ENCODE assay signal across 8 cellular contexts in genomic region chr10:99612167-99612831, GRCh38. TPM values are rescaled to one million over a fixed set of nuclear protein-coding genes. Genes with fewer than 3 reads are reported as not detected.
DNase-seq lines count a peak whose midpoint lies in the region; ATAC-seq and TF ChIP-seq lines count a peak whose summit lies in the region.

No MANE protein-coding gene starts in this region.

- H3K36me3 Mint-ChIP-seq in memory B cell: peaks cover 9% of the 10 kb centered on the region

- peak; percentile 76 for TF ChIP-seq CTCF in AG04449 (IDR thresholded peaks at IDR 0.05; ENCODE audit: insufficient read depth, low read length, missing control alignments)
- TF ChIP-seq CTCF in SK-N-SH (IDR thresholded peaks at IDR 0.05): peak; percentile 84

- 25% methylated on average over 7 of the region's 7 CpGs for WGBS in SK-N-SH (ENCODE audit: low lambda C conversion rate)
- WGBS in aorta, 2 donors: 19 to 21% methylated on average over 7 of the region's 7 CpGs

- no peak overlapping the region for H3K27ac ChIP-seq in SK-N-SH (ENCODE audit: low read depth in 2 of 2, low read length in 1 of 2)
- H3K27ac ChIP-seq in aorta (ENCODE audit: low read depth in 1 of 2, low read length in 2 of 2): no peak overlapping the region

- no peak overlapping the region for H2AFZ ChIP-seq in SK-N-SH (ENCODE audit: low read depth)

- DNase-seq in AG04449 (ENCODE audit: low read depth, low spot score): no peak
- DNase-seq in ELR (ENCODE audit: low read depth): peak; percentile 77
- peak; percentile 80 to 90 for DNase-seq in Kasumi-1 (lab: John Stamatoyannopoulos, UW)
- DNase-seq in SK-N-SH: peak; percentile 77
- peak; percentile 14 for DNase-seq in effector CD4-positive, alpha-beta T cell
- DNase-seq in memory B cell (ENCODE audit: low spot score in 2 of 2): peak; percentile 37 to 66
- no peak for DNase-seq in aorta

- H3K9me3 ChIP-seq in SK-N-SH (no peaks in the 10 kb centered on the region), aorta (ENCODE audit: control insufficient read depth, low read length) (no peaks in the 10 kb centered on the region)

- peaks cover 4% of the 10 kb centered on the region for H3F3A ChIP-seq in SK-N-SH (replicated peaks; ENCODE audit: insufficient read depth)

- H3K4me2 ChIP-seq in SK-N-SH: no peak overlapping the region

- H3K9me2 ChIP-seq in SK-N-SH: no peaks in the 10 kb centered on the region

- no peaks in the 10 kb centered on the region for H3K27me3 Mint-ChIP-seq in memory B cell

- H3K27ac Mint-ChIP-seq in memory B cell: peak overlapping the region; percentile 21

- peaks cover 20% of the 10 kb centered on the region for H3K79me2 ChIP-seq in SK-N-SH (ENCODE audit: insufficient read depth)

- H3K4me3 Mint-ChIP-seq in memory B cell: no peak overlapping the region

- H3K4me3 ChIP-seq in AG04449 (ENCODE audit: low read depth, low read length): no peak overlapping the region
- peak overlapping the region in 1 of 2 experiments; percentile 11; a peak in 1 of 4 replicates for H3K4me3 ChIP-seq in SK-N-SH (ENCODE audit: low read depth in 2 of 2, low read length in 1 of 2)
- no peak overlapping the region for H3K4me3 ChIP-seq in aorta (ENCODE audit: low read length in 2 of 2)

- CTCF ChIA-PET in AG04449 (lab: Yijun Ruan, JAX) (interaction anchor here (0.6 to 11.1 kb wide), 35 partner anchors 9 to 1148 kb away, joined by 3 to 245 read pairs (median 3); partner anchors contain the start of genes COX15, CUTC and GOT1), SK-N-SH (lab: Yijun Ruan, JAX) (interaction anchor here (0.6 to 9.6 kb wide), 47 partner anchors 9 to 1145 kb away, joined by 3 to 118 read pairs (median 4); partner anchors contain the start of genes ENTPD7, GOT1 and SLC25A28)

- peak; percentile 62 for ATAC-seq in memory B cell (ENCODE audit: low read depth)
- peak; percentile 72 for ATAC-seq in aorta (ENCODE audit: low FRiP score)
- ATAC-seq in HG02763 (IDR thresholded peaks at IDR 0.05; ENCODE audit: unreplicated experiment): no peak

- H3K27me3 ChIP-seq in SK-N-SH (ENCODE audit: insufficient read depth) (no peaks in the 10 kb centered on the region), aorta (ENCODE audit: control insufficient read depth in 1 of 2, insufficient read depth in 2 of 2, low read length in 1 of 2) (no peaks in the 10 kb centered on the region)

- peaks cover 21% of the 10 kb centered on the region for H3K4me1 Mint-ChIP-seq in memory B cell

- no peak overlapping the region for H3K9ac ChIP-seq in SK-N-SH

- H3K9me3 Mint-ChIP-seq in memory B cell: no peaks in the 10 kb centered on the region

- H3K36me3 ChIP-seq in SK-N-SH (replicated peaks in 1 of 2; ENCODE audit: control insufficient read depth in 1 of 2, insufficient read depth in 2 of 2, low read length in 1 of 2) (peaks cover 32 to 34% of the 10 kb centered on the region in 2 experiments), aorta (ENCODE audit: control insufficient read depth in 1 of 2, insufficient read depth in 2 of 2, low read length in 1 of 2) (peaks cover 0 to 15% of the 10 kb centered on the region in 2 donors)

- POLR2A ChIA-PET in AG04449 (lab: Yijun Ruan, JAX) (no interaction called here), SK-N-SH (lab: Yijun Ruan, JAX) (interaction anchor here (1.4 kb wide), 1 partner anchor 176 kb away, joined by 4 read pairs; no protein-coding TSS in a partner anchor)

- no peaks in the 10 kb centered on the region for H4K20me1 ChIP-seq in SK-N-SH (ENCODE audit: insufficient read depth)

- H3K4me1 ChIP-seq in SK-N-SH (ENCODE audit: control insufficient read depth in 1 of 2, insufficient read depth in 2 of 2, low read depth in 1 of 2, low read length in 1 of 2): no peaks in the 10 kb centered on the region; a peak in 1 of 4 replicates
- H3K4me1 ChIP-seq in aorta (ENCODE audit: control insufficient read depth in 1 of 2, insufficient read depth in 2 of 2, low read length in 2 of 2): no peaks in the 10 kb centered on the region

- TF ChIP-seq EP300 in SK-N-SH (IDR thresholded peaks at IDR 0.05; ENCODE audit: borderline replicate concordance in 1 of 2, low read depth in 1 of 2, low read length in 1 of 2): no peak

- peak; percentile 87 for TF ChIP-seq RAD21 in SK-N-SH (IDR thresholded peaks at IDR 0.05; ENCODE audit: low read length)

- intact Hi-C loops in aorta (cut with DNase I): loop anchor here (2.0 to 5.0 kb wide), 3 partner anchors 175 to 220 kb away; no protein-coding TSS in a partner anchor

TF ChIP-seq in SK-N-SH, 30 proteins besides CTCF, POLR2A, EP300 and RAD21:
- TF ChIP-seq MXI1 (IDR thresholded peaks at IDR 0.05; ENCODE audit: low read depth, low read length) (peak; percentile 20; the same call in 1 of the 2 replicates), SMC3 (IDR thresholded peaks at IDR 0.05; ENCODE audit: low read depth, low read length) (peak; percentile 72), MEF2A (IDR thresholded peaks at IDR 0.05; ENCODE audit: borderline replicate concordance, low read depth) (no peak), TEAD4 (IDR thresholded peaks at IDR 0.05; ENCODE audit: borderline replicate concordance, insufficient read depth) (no peak), NRF1 (IDR thresholded peaks at IDR 0.05; ENCODE audit: low read depth, low read length) (no peak)

RNA-seq across cellular contexts. Expression of gene SLC25A28, which starts 7.9 kb away (rescaled TPM):
- polyA plus RNA-seq in SK-N-SH (2012; rRNA removed) (23.8 and 34.3 TPM in 2 replicates), aorta (100 to 1,000 TPM in 1 of 2 donors, 10 to 100 TPM in 1; 40.4 to 157 TPM)
- 8.2 and 14.4 TPM in 2 replicates for polyA plus RNA-seq in SK-N-SH (2012; cell fraction: cytosol; rRNA removed)
- 107 and 158 TPM in 2 replicates for polyA plus RNA-seq in SK-N-SH (2012; cell fraction: nucleus; rRNA removed)
- total RNA-seq in aorta: 10 to 100 TPM; 43.9 to 47.0 TPM

RNA-seq across cellular contexts. Expression of gene ENTPD7, which starts 47.0 kb away (rescaled TPM):
- polyA plus RNA-seq in SK-N-SH (2012; rRNA removed) (3.9 and 6.2 TPM in 2 replicates), aorta (1 to 10 TPM in 1 of 2 donors, under 1 TPM in 1; 0.95 to 2.0 TPM)
- 4.5 and 5.3 TPM in 2 replicates for polyA plus RNA-seq in SK-N-SH (2012; cell fraction: cytosol; rRNA removed)
- 3.5 and 5.6 TPM in 2 replicates for polyA plus RNA-seq in SK-N-SH (2012; cell fraction: nucleus; rRNA removed)
- 1 to 10 TPM; 8.2 to 8.6 TPM for total RNA-seq in aorta

Comparison
In these comparisons a context has a peak if more than half of its experiments do, and no peak if none do; other contexts are left out.
1. DNase-seq: peak in ELR (single experiment), Kasumi-1 (2 of 2), SK-N-SH (single experiment), effector CD4-positive, alpha-beta T cell (single experiment) and memory B cell (2 of 2); none in AG04449 (single experiment) and aorta (0 of 2).